ENCODE assay signal across 7 cellular contexts in the genomic region with DNA sequence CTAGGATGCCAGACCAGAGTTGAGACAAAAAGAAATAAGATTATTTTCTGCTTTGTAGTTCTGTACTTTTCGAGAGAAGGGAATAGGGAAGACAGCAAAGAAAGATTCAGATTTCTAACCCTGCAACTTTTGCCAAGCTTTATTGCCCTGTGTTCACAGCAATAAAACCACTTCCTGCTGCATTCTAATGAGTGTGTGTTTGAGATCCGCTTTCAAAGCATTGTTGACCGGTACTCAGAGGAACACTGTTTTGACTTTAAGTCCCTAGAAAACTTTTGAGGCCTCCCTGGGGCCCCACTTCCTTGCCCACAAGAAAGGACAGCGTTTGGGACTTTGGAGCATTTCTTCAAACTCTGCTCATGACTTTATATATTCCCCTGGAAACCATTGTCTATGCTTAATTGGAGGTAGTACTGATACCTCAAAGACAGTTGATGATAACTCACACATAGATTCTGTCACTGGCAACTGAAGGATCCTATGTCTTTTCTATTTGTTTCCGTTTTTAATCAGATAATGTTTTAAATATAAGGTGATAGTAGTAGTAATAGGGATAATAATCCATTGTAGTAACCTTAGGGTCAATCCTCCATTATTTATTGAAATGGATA.
DNase-seq lines count a peak whose midpoint lies in the region; ATAC-seq and FAIRE-seq lines count a peak whose summit lies in the region.

No MANE protein-coding gene starts in this region.

- H2AFZ ChIP-seq in neuron (ENCODE audit: low read depth, low read length): peak overlapping the region; percentile 85

- no peak for DNase-seq in GM03348 (ENCODE audit: low spot score)
- DNase-seq in iPS-NIHi7 (ENCODE audit: extremely low spot score): no peak
- no peak for DNase-seq in urothelium cell line (ENCODE audit: low spot score)

- H3K36me3 ChIP-seq in neuron (ENCODE audit: insufficient read depth, low read length): no peaks in the 10 kb centered on the region

- no peak for FAIRE-seq in urothelium cell line (lab: Jason Lieb, UNC)

- peak overlapping the region; percentile 47 for H3K27ac ChIP-seq in angular gyrus (ENCODE audit: low read depth, low read length)

- H3K4me1 ChIP-seq in neuron (ENCODE audit: insufficient read depth, low read length): peaks cover 15% of the 10 kb centered on the region

- peak overlapping the region; percentile 44 for H3K4me3 ChIP-seq in neuron (ENCODE audit: low read length)

- ATAC-seq in GM19372 (IDR thresholded peaks at IDR 0.05; ENCODE audit: low read depth, unreplicated experiment): peak; percentile 49
- peak; percentile 53 for ATAC-seq in HG03469 (IDR thresholded peaks at IDR 0.05; ENCODE audit: unreplicated experiment)

- no peaks in the 10 kb centered on the region for H3K9me3 ChIP-seq in neuron (ENCODE audit: low read length)

- no peaks in the 10 kb centered on the region for H3K27me3 ChIP-seq in neuron (ENCODE audit: insufficient read depth, low read length)
